1 cellular context compared by ENCODE assay signal in genomic region chr15:44715797-44716334, GRCh38.
TF ChIP-seq lines count a peak whose summit lies in the region.

No MANE protein-coding gene starts in this region.

TF ChIP-seq in K562, 482 proteins besides CTCF, POLR2A, EP300 and RAD21:
- no peak for TF ChIP-seq TRIM25 (IDR thresholded peaks at IDR 0.05; ENCODE audit: borderline replicate concordance)
- no peak for TF ChIP-seq GABPB1 (CRISPR knock-in tag; IDR thresholded peaks at IDR 0.05)
- TF ChIP-seq MYC (IDR thresholded peaks at IDR 0.05; ENCODE audit: low read depth, low read length): no peak
- no peak for TF ChIP-seq MYC (CRISPR knock-in tag; IDR thresholded peaks at IDR 0.05; ENCODE audit: borderline replicate concordance, low read depth)
- no peak for TF ChIP-seq BRCA1 (IDR thresholded peaks at IDR 0.05)
- TF ChIP-seq BRCA1 (CRISPR knock-in tag; IDR thresholded peaks at IDR 0.05): no peak
- TF ChIP-seq POLR2AphosphoS5 (IDR thresholded peaks at IDR 0.05; ENCODE audit: control insufficient read depth, insufficient read depth, low read depth, low read length): 0 out of 2 replicates have a peak, but pooled peaks have one; percentile 11
- no peak for TF ChIP-seq IRF1 (CRISPR knock-in tag; IDR thresholded peaks at IDR 0.05; ENCODE audit: borderline replicate concordance)
- TF ChIP-seq KLF6 (CRISPR knock-in tag; IDR thresholded peaks at IDR 0.05; ENCODE audit: borderline replicate concordance): no peak
- no peak for TF ChIP-seq L3MBTL2 (IDR thresholded peaks at IDR 0.05)
